Comparison of ENCODE assay signal across 9 cellular contexts in genomic region chr4:108683479-108683878, GRCh38. TPM values are rescaled to one million over a fixed set of nuclear protein-coding genes. Genes with fewer than 3 reads are reported as not detected.
A peak's percentile ranks its signal among the peaks of the same experiment; 100 is the strongest.
DNase-seq lines count a peak whose midpoint lies in the region; ATAC-seq and TF ChIP-seq lines count a peak whose summit lies in the region.
"Had no signal": no experiment of that assay in that cellular context is flagged by ENCODE, and none has a peak within 500 bp of the region (broad histone marks: within the 10 kb centered on the region; RNA-seq: fewer than 3 reads in every experiment).

No MANE protein-coding gene starts in this region.

- DNase-seq in left ventricle myocardium inferior (no peak), cardiac septum (ENCODE audit: low spot score) (no peak), RWPE1 (ENCODE audit: low spot score) (peak; percentile 16), glomerular visceral epithelial cell (ENCODE audit: extremely low spot score) (peak; percentile 23)
- DNase-seq: activated effector memory CD4-positive, alpha-beta T cell treated with Interleukin-2 at 50 U/mL for 16 hours had no signal

- ATAC-seq in HG02623 (IDR thresholded peaks at IDR 0.05; ENCODE audit: unreplicated experiment) (no peak), HG03280 (IDR thresholded peaks at IDR 0.05; ENCODE audit: unreplicated experiment) (no peak), HG03571 (IDR thresholded peaks at IDR 0.05; ENCODE audit: unreplicated experiment) (no peak), HG02870 (IDR thresholded peaks at IDR 0.05; ENCODE audit: unreplicated experiment) (no peak)

- H3K4me1 ChIP-seq in left ventricle myocardium inferior, result peaks cover 7% of the 10 kb centered on the region

- no peaks in the 10 kb centered on the region for H3K9me3 ChIP-seq in left ventricle myocardium inferior (replicated peaks)

- H3K4me3 ChIP-seq in left ventricle myocardium inferior, result no peak overlapping the region

- peak; percentile 41 for TF ChIP-seq CTCF in left ventricle myocardium inferior (IDR thresholded peaks at IDR 0.05; ENCODE audit: borderline replicate concordance)
- peak; percentile 20; the same call in 1 of the 2 replicates for TF ChIP-seq CTCF in RWPE1 (conservative IDR thresholded peaks at IDR 0.05; ENCODE audit: low read depth)

- no peaks in the 10 kb centered on the region for H3K36me3 ChIP-seq in left ventricle myocardium inferior

- no peak overlapping the region for H3K27ac ChIP-seq in left ventricle myocardium inferior (replicated peaks)
- no peak overlapping the region for H3K27ac ChIP-seq in RWPE1

- CTCF ChIA-PET in RWPE1 (lab: Yijun Ruan, JAX), result interaction anchor here (0.7 kb wide), 1 partner anchor 78 kb away, joined by 3 read pairs; no protein-coding TSS in a partner anchor

- intact Hi-C loops in left ventricle myocardium inferior (cut with micrococcal nuclease) (no loop called here), cardiac septum (cut with DNase I) (loop anchor here (10.0 kb wide), 1 partner anchor 721 kb away; no protein-coding TSS in a partner anchor)

- POLR2A ChIA-PET in RWPE1 (lab: Yijun Ruan, JAX; ENCODE audit: low non-redundant PET), result no interaction called here

- no peaks in the 10 kb centered on the region for H3K27me3 ChIP-seq in left ventricle myocardium inferior (ENCODE audit: low read depth)

RNA-seq across cellular contexts. Expression of gene OSTC, which starts 33.1 kb away (rescaled TPM):
- total RNA-seq in left ventricle myocardium inferior (27.2 TPM), cardiac septum (38.0 TPM)

Comparison
In these comparisons a context has a peak if more than half of its experiments do, and no peak if none do; other contexts are left out.
1. DNase-seq: peak in RWPE1 (single experiment) and glomerular visceral epithelial cell (single experiment); none in left ventricle myocardium inferior (single experiment) and cardiac septum (single experiment).